Comparison of ENCODE assay signal across 24 cellular contexts in the genomic region with DNA sequence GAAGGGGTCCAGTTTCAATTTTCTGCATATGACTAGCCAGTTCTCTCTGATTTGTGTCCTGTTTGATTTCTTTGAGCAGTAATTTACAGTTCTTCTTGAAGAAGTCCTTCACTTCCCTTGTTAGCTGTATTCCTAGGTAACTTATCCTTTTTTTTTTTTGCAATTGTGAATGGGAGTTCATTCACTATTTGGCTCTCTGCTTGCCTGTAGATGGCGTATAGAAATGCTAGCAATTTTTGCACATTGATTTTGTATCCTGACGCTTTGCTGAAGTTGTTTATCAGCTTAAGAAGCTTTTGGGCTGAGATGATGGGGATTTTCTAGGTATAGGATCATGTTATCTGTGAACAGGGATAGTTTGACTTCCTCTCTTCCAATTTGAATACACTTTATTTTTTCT.
DNase-seq lines count a peak whose midpoint lies in the region; FAIRE-seq and TF ChIP-seq lines count a peak whose summit lies in the region.
"Had no signal": no experiment of that assay in that cellular context is flagged by ENCODE, and none has a peak within 500 bp of the region (broad histone marks: within the 10 kb centered on the region; RNA-seq: fewer than 3 reads in every experiment).

No MANE protein-coding gene starts in this region.

- H4K20me1 ChIP-seq in OCI-LY3 (ENCODE audit: insufficient read depth, low read length) (no peaks in the 10 kb centered on the region), osteoblast (ENCODE audit: insufficient read depth, low read length) (no peaks in the 10 kb centered on the region)

- no peak for DNase-seq in D721Med (ENCODE audit: insufficient read length, low spot score)
- no peak for DNase-seq in epithelial cell of proximal tubule (ENCODE audit: low read depth)
- no peak for DNase-seq in osteoblast (ENCODE audit: insufficient read length, low spot score, missing footprints)
- no peak for DNase-seq in activated CD4-positive, CD25-positive, alpha-beta regulatory T cell treated with anti-CD3 and anti-CD28 coated beads, Interleukin-2, amount 50 U/mL, for 72 hours
- no peak for DNase-seq in posterior vena cava (ENCODE audit: low spot score)
- no peak for DNase-seq in CD8-positive, alpha-beta memory T cell
- DNase-seq: activated CD4-positive, alpha-beta T cell treated with anti-CD3 and anti-CD28 coated beads, Interleukin-2, amount 10 ng/mL, durations not matched to agents 7 days and 5 days; activated naive CD8-positive, alpha-beta T cell treated with anti-CD3 and anti-CD28 coated beads for 36 hours; Caco-2; cortex of kidney; gastrocnemius medialis; NCI-H1092; NCI-H1930; NCI-H2227 treated with DMSO at 0.1 percent for 48 hours; NCI-H748 treated with DMSO at 0.1 percent for 48 hours; SJCRH30; stimulated activated CD4-positive, alpha-beta T cell treated with anti-CD3 and anti-CD28 coated beads, Interleukin-4, amount 100 ng/mL, for 24 hours; stimulated activated naive CD8-positive, alpha-beta T cell treated with anti-CD3 and anti-CD28 coated beads, Interleukin-15, Interleukin-2, amounts not matched to agents 100 U/mL and 50 U/mL, for 24 hours; T-helper 17 cell; thyroid gland had no signal

- H3K4me1 ChIP-seq in OCI-LY3 (ENCODE audit: low read length) (no peaks in the 10 kb centered on the region), osteoblast (ENCODE audit: insufficient read depth, low read length) (no peaks in the 10 kb centered on the region)
- peaks cover 16% of the 10 kb centered on the region for H3K4me1 ChIP-seq in CD8-positive, alpha-beta memory T cell (ENCODE audit: insufficient read depth, low read length)
- H3K4me1 ChIP-seq: Caco-2, gastrocnemius medialis, SJCRH30, thyroid gland had no signal

- no peak overlapping the region for H3K4me2 ChIP-seq in OCI-LY3 (ENCODE audit: low read length)
- H3K4me2 ChIP-seq in osteoblast (ENCODE audit: insufficient read depth, low read length) = no peak overlapping the region

- H2AFZ ChIP-seq in OCI-LY3 (ENCODE audit: low read depth, low read length) (no peak overlapping the region), osteoblast (ENCODE audit: low read length) (no peak overlapping the region)

- no peaks in the 10 kb centered on the region for H3K27me3 Mint-ChIP-seq in CD8-positive, alpha-beta memory T cell
- H3K27me3 Mint-ChIP-seq: activated naive CD8-positive, alpha-beta T cell treated with anti-CD3 and anti-CD28 coated beads for 36 hours; T-helper 17 cell had no signal

- H3K36me3 ChIP-seq in OCI-LY3 (replicated peaks; ENCODE audit: low read depth, low read length) = no peaks in the 10 kb centered on the region
- no peaks in the 10 kb centered on the region for H3K36me3 ChIP-seq in osteoblast (ENCODE audit: insufficient read depth, low read length)
- no peaks in the 10 kb centered on the region for H3K36me3 ChIP-seq in CD8-positive, alpha-beta memory T cell (ENCODE audit: insufficient read depth, low read length)
- H3K36me3 ChIP-seq: gastrocnemius medialis, SJCRH30, thyroid gland had no signal

- POLR2A ChIA-PET in CD8-positive, alpha-beta memory T cell (lab: Charles Lee) = no interaction called here

- H3K9me3 Mint-ChIP-seq in CD8-positive, alpha-beta memory T cell = no peaks in the 10 kb centered on the region
- H3K9me3 Mint-ChIP-seq: activated naive CD8-positive, alpha-beta T cell treated with anti-CD3 and anti-CD28 coated beads for 36 hours had no signal

- H3K79me2 ChIP-seq in OCI-LY3 (ENCODE audit: low read length) (no peaks in the 10 kb centered on the region), osteoblast (ENCODE audit: insufficient read depth, low read length) (no peaks in the 10 kb centered on the region)

- H3K27ac Mint-ChIP-seq in CD8-positive, alpha-beta memory T cell = peak overlapping the region in 1 of 8 donors; percentile 15
- H3K27ac Mint-ChIP-seq: activated CD4-positive, alpha-beta T cell treated with anti-CD3 and anti-CD28 coated beads, Interleukin-2, amount 10 ng/mL, durations not matched to agents 7 days and 5 days; activated naive CD8-positive, alpha-beta T cell treated with anti-CD3 and anti-CD28 coated beads for 36 hours; T-helper 17 cell had no signal

- CTCF ChIA-PET in CD8-positive, alpha-beta memory T cell (lab: Charles Lee) = interaction anchor here (0.6 to 1.6 kb wide), 7 partner anchors 18 to 204 kb away, joined by 3 to 4 read pairs (median 4); no protein-coding TSS in a partner anchor

- intact Hi-C loops in posterior vena cava (cut with DNase I) = no loop called here

- H3K9me3 ChIP-seq in OCI-LY3 (ENCODE audit: insufficient read depth, low read length) (no peaks in the 10 kb centered on the region), osteoblast (ENCODE audit: low read depth, low read length) (no peaks in the 10 kb centered on the region)
- H3K9me3 ChIP-seq in CD8-positive, alpha-beta memory T cell (ENCODE audit: low read length) = no peaks in the 10 kb centered on the region
- H3K9me3 ChIP-seq: gastrocnemius medialis, thyroid gland had no signal

- peaks cover 45 to 49% (median 47%) of the 10 kb centered on the region in 3 donors for H3K4me1 Mint-ChIP-seq in CD8-positive, alpha-beta memory T cell

- H3K27ac ChIP-seq in OCI-LY3 (ENCODE audit: low read length) (no peak overlapping the region), osteoblast (ENCODE audit: low read depth, low read length) (no peak overlapping the region)
- H3K27ac ChIP-seq in CD8-positive, alpha-beta memory T cell (ENCODE audit: low read depth, low read length) = no peak overlapping the region
- H3K27ac ChIP-seq: gastrocnemius medialis, SJCRH30, thyroid gland had no signal

- H3K36me3 Mint-ChIP-seq in CD8-positive, alpha-beta memory T cell = peaks cover 0 to 19% (median 3%) of the 10 kb centered on the region in 3 donors
- H3K36me3 Mint-ChIP-seq: activated naive CD8-positive, alpha-beta T cell treated with anti-CD3 and anti-CD28 coated beads for 36 hours had no signal

- TF ChIP-seq CTCF in D721Med (IDR thresholded peaks at IDR 0.05; ENCODE audit: insufficient read depth, missing control alignments) = peak; percentile 12
- TF ChIP-seq CTCF in OCI-LY3 (IDR thresholded peaks at IDR 0.05; ENCODE audit: low read depth, low read length) = peak; percentile 36
- peak; percentile 41 for TF ChIP-seq CTCF in epithelial cell of proximal tubule (conservative IDR thresholded peaks at IDR 0.05; ENCODE audit: low read depth, low read length)
- TF ChIP-seq CTCF in osteoblast (IDR thresholded peaks at IDR 0.05; ENCODE audit: extremely low read depth, low read depth, low read length) = peak; percentile 37

- no peak overlapping the region for H3K9ac ChIP-seq in OCI-LY3 (ENCODE audit: low read length)

- H3K4me3 ChIP-seq in OCI-LY3 (ENCODE audit: low read length) (no peak overlapping the region), epithelial cell of proximal tubule (ENCODE audit: low read depth, low read length) (no peak overlapping the region), osteoblast (ENCODE audit: insufficient read depth, low read length) (no peak overlapping the region)
- H3K4me3 ChIP-seq in CD8-positive, alpha-beta memory T cell (ENCODE audit: low read length) = no peak overlapping the region
- H3K4me3 ChIP-seq: gastrocnemius medialis, SJCRH30, thyroid gland had no signal

- FAIRE-seq in D721Med (lab: Jason Lieb, UNC) = no peak
- FAIRE-seq: endometrium, HTR-8/SVneo, keratinocyte had no signal

- peaks cover 2% of the 10 kb centered on the region; the same call in 1 of the 2 replicates for H3K27me3 ChIP-seq in OCI-LY3 (ENCODE audit: low read depth, low read length)
- peaks cover 21% of the 10 kb centered on the region for H3K27me3 ChIP-seq in osteoblast (ENCODE audit: insufficient read depth, low read length)
- H3K27me3 ChIP-seq in CD8-positive, alpha-beta memory T cell (ENCODE audit: insufficient read depth, low read length, poor library complexity, severe bottlenecking) = no peaks in the 10 kb centered on the region
- H3K27me3 ChIP-seq: gastrocnemius medialis, SJCRH30, thyroid gland had no signal

- peak overlapping the region in 2 of 7 donors; percentile 7 to 21 for H3K4me3 Mint-ChIP-seq in CD8-positive, alpha-beta memory T cell
- H3K4me3 Mint-ChIP-seq: activated CD4-positive, alpha-beta T cell treated with anti-CD3 and anti-CD28 coated beads, Interleukin-2, amount 10 ng/mL, durations not matched to agents 7 days and 5 days; activated naive CD8-positive, alpha-beta T cell treated with anti-CD3 and anti-CD28 coated beads for 36 hours; T-helper 17 cell had no signal
